In the genomic region with DNA sequence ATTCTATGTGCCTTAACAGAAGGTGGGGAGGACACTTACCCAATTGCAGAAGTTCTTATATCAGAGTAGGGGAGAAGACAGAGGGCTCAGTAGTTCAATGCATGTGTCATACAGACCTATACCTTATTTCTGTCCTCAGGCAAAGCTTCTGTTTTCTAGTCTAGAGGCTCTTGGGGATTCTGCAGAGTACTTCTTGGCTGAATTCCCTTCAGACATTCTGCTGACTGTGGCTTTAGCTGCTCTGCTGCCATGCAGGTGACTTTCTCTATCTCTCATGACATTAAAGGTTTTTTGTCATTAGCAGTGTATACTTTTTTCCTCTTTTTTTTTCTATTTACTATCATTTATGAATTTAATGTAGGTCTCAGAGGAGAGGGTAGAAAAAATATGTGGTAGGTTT, we compare ENCODE assay signal across 17 cellular contexts.
"Had no signal": no experiment of that assay in that cellular context is flagged by ENCODE, and none has a peak within 500 bp of the region (broad histone marks: within the 10 kb centered on the region; RNA-seq: fewer than 3 reads in every experiment).

No MANE protein-coding gene starts in this region.

- DNase-seq: effector memory CD8-positive, alpha-beta T cell; glutamatergic neuron; kidney; left cardiac atrium; left ventricle myocardium inferior; naive thymus-derived CD4-positive, alpha-beta T cell; nephron progenitor cell; retina; spleen; stimulated activated CD4-positive, alpha-beta T cell treated with anti-CD3 and anti-CD28 coated beads, Interleukin-15, amount 100 ng/mL, for 24 hours; stimulated activated CD4-positive, alpha-beta T cell treated with anti-CD3 and anti-CD28 coated beads, Interleukin-1b, Interleukin-23, amount 100 ng/mL, for 48 hours; stimulated activated CD4-positive, alpha-beta T cell treated with anti-CD3 and anti-CD28 coated beads, Interleukin-4, amount 100 ng/mL, for 24 hours; tibial artery; upper lobe of right lung had no signal

- ATAC-seq: effector memory CD8-positive, alpha-beta T cell; gastroesophageal sphincter; left cardiac atrium; naive thymus-derived CD4-positive, alpha-beta T cell; sciatic nerve; stimulated activated memory B cell treated with anti-CD40 and anti-IgM and Interleukin-4, amounts not matched to agents 10 μg/mL and 1 μg/mL and 100 μg/mL, for 72 hours; upper lobe of right lung had no signal
